In genomic region chr4:154622598-154622997, GRCh38 we compare ENCODE assay signal across 1 cellular context.
TF ChIP-seq lines count a peak whose summit lies in the region.

No MANE protein-coding gene starts in this region.

TF ChIP-seq in IMR-90, 13 proteins besides CTCF, POLR2A, EP300 and RAD21:
- TF ChIP-seq SMC3 (IDR thresholded peaks at IDR 0.05; ENCODE audit: low read depth, low read length) (peak; percentile 26; the same call in 1 of the 2 replicates), USF2 (IDR thresholded peaks at IDR 0.05; ENCODE audit: low read depth, low read length) (no peak)
